ENCODE assay signal across 16 cellular contexts in the genomic region with DNA sequence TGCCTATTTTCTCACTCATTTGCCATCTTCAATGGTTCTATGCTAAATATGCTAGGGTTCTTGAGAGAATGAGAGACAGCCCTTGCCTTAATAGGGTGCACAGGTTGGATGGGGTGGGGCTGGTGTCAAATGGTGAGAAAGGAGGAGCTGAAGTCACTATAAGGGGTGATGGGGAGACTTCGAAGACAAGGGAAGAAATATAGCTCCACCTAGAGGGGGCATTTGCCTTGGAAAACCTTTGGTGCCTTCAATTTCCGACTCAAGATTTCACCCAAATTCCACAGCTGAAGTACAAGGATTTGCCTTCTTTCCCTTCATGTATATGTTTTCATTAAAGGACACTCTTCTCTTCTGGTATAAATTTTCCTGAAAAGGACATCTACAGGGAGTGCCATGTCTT. TPM values are rescaled to one million over a fixed set of nuclear protein-coding genes. Genes with fewer than 3 reads are reported as not detected.
A peak's percentile ranks its signal among the peaks of the same experiment; 100 is the strongest.
DNase-seq lines count a peak whose midpoint lies in the region; ATAC-seq, FAIRE-seq and TF ChIP-seq lines count a peak whose summit lies in the region.
"Had no signal": no experiment of that assay in that cellular context is flagged by ENCODE, and none has a peak within 500 bp of the region (broad histone marks: within the 10 kb centered on the region; RNA-seq: fewer than 3 reads in every experiment).

No MANE protein-coding gene starts in this region.

- H3K4me1 Mint-ChIP-seq in neural progenitor cell, result peaks cover 14% of the 10 kb centered on the region
- H3K4me1 Mint-ChIP-seq: activated B cell treated with CpG ODN at 0.5 μM for 24 hours; activated naive CD8-positive, alpha-beta T cell treated with anti-CD3 and anti-CD28 coated beads for 36 hours; central memory CD8-positive, alpha-beta T cell had no signal

- no TSS peak for BruUV-seq in GM12878 (replicated peaks; lab: Mats Ljungman, UMichigan)

- CTCF ChIA-PET in GM12878 (lab: Yijun Ruan, JAX), result interaction anchor here (0.6 to 2.0 kb wide), 13 partner anchors 9 to 254 kb away, joined by 3 to 6 read pairs (median 3); no protein-coding TSS in a partner anchor

- FAIRE-seq in GM12878 (lab: Jason Lieb, UNC), result no peak

- H4K20me1 ChIP-seq in GM12878 (ENCODE audit: control insufficient read depth, insufficient read depth) (no peaks in the 10 kb centered on the region), neural progenitor cell (ENCODE audit: low read depth) (no peaks in the 10 kb centered on the region)

- RAD21 ChIA-PET in GM12878 (lab: Charles Lee; ENCODE audit: unreplicated experiment), result interaction anchor here (1.0 kb wide), 1 partner anchor 254 kb away, joined by 4 read pairs; no protein-coding TSS in a partner anchor

- H2AFZ ChIP-seq in GM12878 (ENCODE audit: control insufficient read depth, low read depth, low read length), result no peak overlapping the region
- no peak overlapping the region for H2AFZ ChIP-seq in neural progenitor cell (replicated peaks)

- H3K9me3 Mint-ChIP-seq in neural progenitor cell, result peaks cover 62% of the 10 kb centered on the region
- H3K9me3 Mint-ChIP-seq: central memory CD8-positive, alpha-beta T cell had no signal

- H3K27me3 ChIP-seq in GM12878 (replicated peaks in 1 of 2; ENCODE audit: control insufficient read depth in 2 of 2, insufficient read depth in 2 of 2, low read length in 1 of 2) (no peaks in the 10 kb centered on the region), neural progenitor cell (no peaks in the 10 kb centered on the region)
- H3K27me3 ChIP-seq: testis had no signal

- H3K27ac ChIP-seq in GM12878 (ENCODE audit: control insufficient read depth, insufficient read depth) (no peak overlapping the region), neural progenitor cell (no peak overlapping the region)
- H3K27ac ChIP-seq: SJCRH30, testis had no signal

- H3K4me1 ChIP-seq in GM12878 (ENCODE audit: control insufficient read depth, insufficient read depth, low read length) (no peaks in the 10 kb centered on the region), neural progenitor cell (peaks cover 11% of the 10 kb centered on the region)
- H3K4me1 ChIP-seq: SJCRH30, testis had no signal

- ATAC-seq in GM12878, result no peak
- no peak for ATAC-seq in GM18870 (IDR thresholded peaks at IDR 0.05; ENCODE audit: unreplicated experiment)
- ATAC-seq: esophagus mucosa had no signal

- H3K4me2 ChIP-seq in GM12878 (ENCODE audit: control insufficient read depth, insufficient read depth) (no peak overlapping the region), neural progenitor cell (no peak overlapping the region)

- SMC1A ChIA-PET in GM12878 (lab: Charles Lee; ENCODE audit: uncharacterized antibody, unreplicated experiment), result interaction anchor here (1.0 kb wide), 1 partner anchor 15 kb away, joined by 3 read pairs; no protein-coding TSS in a partner anchor

- H3K36me3 ChIP-seq in GM12878 (ENCODE audit: control insufficient read depth in 2 of 2, insufficient read depth in 2 of 2, low read length in 1 of 2), result no peaks in the 10 kb centered on the region
- H3K36me3 ChIP-seq in neural progenitor cell, result no peaks in the 10 kb centered on the region
- H3K36me3 ChIP-seq: SJCRH30 had no signal

- H3K36me3 Mint-ChIP-seq in neural progenitor cell, result peaks cover 68% of the 10 kb centered on the region
- H3K36me3 Mint-ChIP-seq: activated naive CD8-positive, alpha-beta T cell treated with anti-CD3 and anti-CD28 coated beads for 36 hours had no signal

- no peaks in the 10 kb centered on the region for H3K9me3 ChIP-seq in GM12878 (replicated peaks; ENCODE audit: control insufficient read depth, insufficient read depth, low read length)
- no peaks in the 10 kb centered on the region for H3K9me3 ChIP-seq in neural progenitor cell (ENCODE audit: low read depth)
- H3K9me3 ChIP-seq: testis had no signal

- H3K4me3 ChIP-seq in GM12878 (no peak overlapping the region), neural progenitor cell (no peak overlapping the region)
- H3K4me3 ChIP-seq: SJCRH30, testis had no signal

- WGBS in GM12878 (ENCODE audit: insufficient coverage, insufficient replicate concordance, low lambda C conversion rate, missing lambda C conversion rate), result 0% methylated on average over 2 of the region's 2 CpGs

- peak; percentile 23; the same call in 1 of the 2 replicates for TF ChIP-seq RAD21 in GM12878 (IDR thresholded peaks at IDR 0.05; ENCODE audit: insufficient read depth, low read depth, low read length)

- TF ChIP-seq POLR2A in GM12878 (IDR thresholded peaks at IDR 0.05; ENCODE audit: low read depth, low read length), result no peak

- DNase-seq in GM12878 (ENCODE audit: low read depth, low spot score) (no peak), neural progenitor cell (ENCODE audit: low spot score) (no peak), NCI-H2196 (lab: John Stamatoyannopoulos, UW; ENCODE audit: unreplicated experiment) (no peak)
- DNase-seq in activated T-cell treated with anti-CD3 and anti-CD28 coated beads, Interleukin-2, amount 50 U/mL, for 48 hours, result no peak
- DNase-seq: activated B cell treated with CpG ODN at 0.5 μM for 24 hours; activated CD8-positive, alpha-beta memory T cell treated with anti-CD3 and anti-CD28 coated beads, Interleukin-2, amount 50 U/mL, for 4 hours; activated naive CD8-positive, alpha-beta T cell treated with anti-CD3 and anti-CD28 coated beads for 36 hours; mesenchymal stem cell; nucleus accumbens; testis had no signal

- H3K27me3 Mint-ChIP-seq in neural progenitor cell (ENCODE audit: insufficient read depth, low read depth), result no peaks in the 10 kb centered on the region
- H3K27me3 Mint-ChIP-seq: activated B cell treated with CpG ODN at 0.5 μM for 24 hours; central memory CD8-positive, alpha-beta T cell had no signal

- H3K9ac ChIP-seq in GM12878 (ENCODE audit: control insufficient read depth, insufficient read depth, low read length) (no peak overlapping the region), neural progenitor cell (no peak overlapping the region)

- H3K79me2 ChIP-seq in GM12878 (ENCODE audit: control insufficient read depth, insufficient read depth, low read length), result no peaks in the 10 kb centered on the region
- H3K79me2 ChIP-seq in neural progenitor cell (ENCODE audit: low read depth), result peaks cover 79% of the 10 kb centered on the region

- no peak overlapping the region for H3K4me3 Mint-ChIP-seq in neural progenitor cell
- H3K4me3 Mint-ChIP-seq: activated B cell treated with CpG ODN at 0.5 μM for 24 hours; activated naive CD8-positive, alpha-beta T cell treated with anti-CD3 and anti-CD28 coated beads for 36 hours; central memory CD8-positive, alpha-beta T cell had no signal

- intact Hi-C loops in GM12878 (cut with micrococcal nuclease; ENCODE audit: unreplicated experiment), result no loop called here

- TF ChIP-seq EP300 in GM12878 (IDR thresholded peaks at IDR 0.05; ENCODE audit: borderline replicate concordance in 1 of 2, control insufficient read depth in 1 of 2, low read depth in 2 of 2, low read length in 2 of 2), result no peak

- peak; percentile 31; the same call in 1 of the 3 replicates for TF ChIP-seq CTCF in GM12872 (IDR thresholded peaks at IDR 0.05; ENCODE audit: insufficient read depth, low read depth, low read length)
- TF ChIP-seq CTCF in LNCAP (IDR thresholded peaks at IDR 0.05), result peak; percentile 40; the same call in 1 of the 2 replicates
- TF ChIP-seq CTCF in GM12878 (IDR thresholded peaks at IDR 0.05 in 2 of 3, conservative IDR thresholded peaks at IDR 0.05 in 1 of 3; ENCODE audit: control insufficient read depth in 2 of 3, extremely low read depth in 1 of 3, insufficient read depth in 1 of 3, low read depth in 3 of 3, low read length in 3 of 3), result peak in 2 of 3 experiments; percentile 6 to 11; a peak in 2 of 6 replicates
- peak; percentile 36 for TF ChIP-seq CTCF in neural progenitor cell (IDR thresholded peaks at IDR 0.05)

- peaks cover 10% of the 10 kb centered on the region for H3F3A ChIP-seq in neural progenitor cell (ENCODE audit: low read depth)

- POLR2A ChIA-PET in GM12878 (lab: Charles Lee), result no interaction called here

- H3K27ac Mint-ChIP-seq in neural progenitor cell, result no peak overlapping the region
- H3K27ac Mint-ChIP-seq: activated B cell treated with CpG ODN at 0.5 μM for 24 hours; activated naive CD8-positive, alpha-beta T cell treated with anti-CD3 and anti-CD28 coated beads for 36 hours had no signal

- in situ Hi-C loops in GM12878 (cut with MboI), result no loop called here

TF ChIP-seq in GM12878, 131 proteins besides CTCF, POLR2A, EP300 and RAD21 (continues in another document):
- no peak for TF ChIP-seq FOXM1 (IDR thresholded peaks at IDR 0.05; ENCODE audit: low read depth, low read length)

RNA-seq across cellular contexts. Expression of a gene that starts 5.6 kb away (rescaled TPM):
- total RNA-seq in GM12878 (2013; cell fraction: nucleolus; rRNA removed), result 1.2 and 1.6 TPM in 2 replicates
- total RNA-seq in GM12878 (2014; rRNA removed) (not detected in 2 replicates), GM12878 (2014; rRNA removed; fragmentation: Illumina TruSeq; extraction: Trizol) (not detected in 2 replicates), GM12878 (2021) (0.16 TPM in 1 of 2 replicates, not detected in the other), neural progenitor cell (ENCODE audit: low replicate concordance) (162 and 207 TPM in 2 replicates)
- polyA plus RNA-seq in GM12878 (2011; ENCODE audit: low read depth), result not detected
- polyA plus RNA-seq in GM12878 (2011; rRNA removed) (1.2 and 1.4 TPM in 2 replicates), GM12878 (2014; fragmentation: Illumina TruSeq; extraction: Trizol) (0.09 TPM in 1 of 2 replicates, not detected in the other), GM12878 (2014; fragmentation: Nextera tagmentation; extraction: Ambion mirVana) (under 1 TPM in 1 of 2 experiments, not detected in 1; 0.13 TPM), GM12878 (2014; rRNA removed) (0.14 TPM in 1 of 2 replicates, not detected in the other), GM12878 (2016; fragmentation: Nextera tagmentation; extraction: Ambion mirVana) (not detected)
- 0.33 and 0.72 TPM in 2 replicates for polyA plus RNA-seq in GM12878 (2011; cell fraction: cytosol; rRNA removed)
- polyA plus RNA-seq in GM12878 (2011; cell fraction: nucleus; rRNA removed), result 10.6 and 12.5 TPM in 2 replicates
- not detected in 2 replicates for polyA plus RNA-seq in GM12878 (2012)
- polyA minus RNA-seq in GM12878 (2011; rRNA and poly(A)+ RNA removed), result 0.29 and 0.57 TPM in 2 replicates
- polyA minus RNA-seq in GM12878 (2011; cell fraction: cytosol; rRNA and poly(A)+ RNA removed), result not detected in 2 replicates
- 1.5 and 1.7 TPM in 2 replicates for polyA minus RNA-seq in GM12878 (2011; cell fraction: nucleus; rRNA and poly(A)+ RNA removed)
- total RNA-seq: activated B cell treated with CpG ODN at 0.5 μM for 24 hours; activated naive CD8-positive, alpha-beta T cell treated with anti-CD3 and anti-CD28 coated beads for 36 hours had no signal

Comparison
In these comparisons a context has a peak if more than half of its experiments do, and no peak if none do; other contexts are left out.
1. RNA of a gene that starts 5.6 kb away (total RNA-seq): 162 to 207 TPM in neural progenitor cell; 0.16 to 1.6 TPM in GM12878; every median in the first group is over 10 times any median in the second.
2. Peak in every context shown above with its lines, with median percentiles within 50 percentile points of each other: CTCF ChIP-seq.